ENCODE assay signal across 11 cellular contexts in the genomic region with DNA sequence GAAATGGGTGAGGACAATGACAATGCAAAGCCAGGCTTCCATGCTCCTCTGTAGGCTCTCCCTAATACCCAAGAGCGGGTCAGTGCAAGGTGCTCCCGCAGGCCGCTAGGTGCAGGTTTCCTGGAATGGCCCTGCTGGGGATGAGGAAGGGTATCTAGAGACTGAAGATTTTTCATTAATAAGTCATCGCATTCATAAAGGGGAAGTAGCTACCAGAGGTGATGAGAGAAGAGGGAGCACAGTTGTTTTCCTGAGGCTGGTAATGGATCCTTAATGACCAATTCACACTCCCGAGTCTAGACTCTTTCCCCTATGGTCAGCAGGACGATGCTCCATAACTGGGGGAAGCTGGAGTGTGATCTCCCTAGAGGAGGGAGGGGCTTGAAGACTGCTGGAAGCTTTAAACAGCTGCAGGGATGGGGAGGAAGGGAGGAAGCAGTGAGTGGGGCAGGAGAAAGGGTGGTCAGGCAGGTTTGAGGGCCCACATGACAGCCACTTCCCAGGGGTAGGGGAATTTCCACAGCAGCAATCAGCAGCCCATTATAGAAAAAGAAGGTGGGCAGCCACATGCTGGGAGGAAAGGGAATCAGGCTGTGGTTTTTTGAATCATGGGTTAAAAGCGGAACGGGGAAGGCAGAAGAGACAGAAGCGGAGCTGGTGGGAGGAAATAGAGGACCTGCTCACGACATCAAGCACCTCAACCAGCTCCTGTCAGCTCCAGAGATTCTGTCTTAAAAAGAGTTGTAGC. TPM values are rescaled to one million over a fixed set of nuclear protein-coding genes. Genes with fewer than 3 reads are reported as not detected.
DNase-seq lines count a peak whose midpoint lies in the region; ATAC-seq and TF ChIP-seq lines count a peak whose summit lies in the region.
"Had no signal": no experiment of that assay in that cellular context is flagged by ENCODE, and none has a peak within 500 bp of the region (broad histone marks: within the 10 kb centered on the region; RNA-seq: fewer than 3 reads in every experiment).

No MANE protein-coding gene starts in this region.

- intact Hi-C loops in activated T-helper 1 cell treated with anti-CD3 and anti-CD28 coated beads, Interleukin-12 subunit alpha, Interleukin-12 subunit beta, Interleukin-2, Interleukin-4 antibody, amounts not matched to agents 30 ng/mL and 10 ng/mL and 1 ng/mL, durations not matched to agents 14 hours and 24 hours and 36 hours (cut with micrococcal nuclease) = loop anchor here (1.0 kb wide), 1 partner anchor 10 kb away; the partner anchor contains the start of gene ATP6AP2
- intact Hi-C loops in dorsolateral prefrontal cortex (cut with DNase I) = no loop called here

- H3K4me3 ChIP-seq in dorsolateral prefrontal cortex = no peak overlapping the region
- H3K4me3 ChIP-seq: right atrium auricular region had no signal

- peaks cover 18% of the 10 kb centered on the region for H3K4me1 Mint-ChIP-seq in activated T-helper 1 cell treated with anti-CD3 and anti-CD28 coated beads, Interleukin-12 subunit alpha, Interleukin-12 subunit beta, Interleukin-2, Interleukin-4 antibody, amounts not matched to agents 30 ng/mL and 10 ng/mL and 1 ng/mL, durations not matched to agents 14 hours and 24 hours and 36 hours (ENCODE audit: low read depth)

- peak; percentile 9 for DNase-seq in activated CD4-positive, alpha-beta T cell treated with anti-CD3 and anti-CD28 coated beads for 48 hours
- DNase-seq in activated CD4-positive, alpha-beta T cell treated with anti-CD3 and anti-CD28 coated beads, Interleukin-2, amount 50 U/mL, for 4 hours = no peak
- DNase-seq in activated T-helper 1 cell treated with anti-CD3 and anti-CD28 coated beads, Interleukin-12 subunit alpha, Interleukin-12 subunit beta, Interleukin-2, Interleukin-4 antibody, amounts not matched to agents 30 ng/mL and 10 ng/mL and 1 ng/mL, durations not matched to agents 14 hours and 24 hours and 36 hours (ENCODE audit: low spot score) = no peak
- DNase-seq in stimulated activated CD4-positive, alpha-beta T cell treated with anti-CD3 and anti-CD28 coated beads, Interleukin-4, amount 100 ng/mL, for 24 hours = peak; percentile 21
- DNase-seq in dorsolateral prefrontal cortex (no peak), D341Med (ENCODE audit: low spot score) (no peak), NCI-H82 treated with DMSO at 0.1 percent for 48 hours (lab: John Stamatoyannopoulos, UW; ENCODE audit: unreplicated experiment) (no peak)
- DNase-seq: NCI-H1694 treated with DMSO at 0.1 percent for 48 hours had no signal

- H3K27me3 Mint-ChIP-seq in activated T-helper 1 cell treated with anti-CD3 and anti-CD28 coated beads, Interleukin-12 subunit alpha, Interleukin-12 subunit beta, Interleukin-2, Interleukin-4 antibody, amounts not matched to agents 30 ng/mL and 10 ng/mL and 1 ng/mL, durations not matched to agents 14 hours and 24 hours and 36 hours (ENCODE audit: insufficient read depth) = peaks cover 3% of the 10 kb centered on the region

- no peaks in the 10 kb centered on the region for H3K36me3 Mint-ChIP-seq in activated T-helper 1 cell treated with anti-CD3 and anti-CD28 coated beads, Interleukin-12 subunit alpha, Interleukin-12 subunit beta, Interleukin-2, Interleukin-4 antibody, amounts not matched to agents 30 ng/mL and 10 ng/mL and 1 ng/mL, durations not matched to agents 14 hours and 24 hours and 36 hours (ENCODE audit: low read depth)

- ATAC-seq in HG03432 (IDR thresholded peaks at IDR 0.05; ENCODE audit: unreplicated experiment) = peak; percentile 74

- peak overlapping the region; percentile 59 for H3K4me3 Mint-ChIP-seq in activated T-helper 1 cell treated with anti-CD3 and anti-CD28 coated beads, Interleukin-12 subunit alpha, Interleukin-12 subunit beta, Interleukin-2, Interleukin-4 antibody, amounts not matched to agents 30 ng/mL and 10 ng/mL and 1 ng/mL, durations not matched to agents 14 hours and 24 hours and 36 hours

- H3K27ac Mint-ChIP-seq in activated T-helper 1 cell treated with anti-CD3 and anti-CD28 coated beads, Interleukin-12 subunit alpha, Interleukin-12 subunit beta, Interleukin-2, Interleukin-4 antibody, amounts not matched to agents 30 ng/mL and 10 ng/mL and 1 ng/mL, durations not matched to agents 14 hours and 24 hours and 36 hours = peak overlapping the region; percentile 80

- peaks cover 0 to 81% (median 23%) of the 10 kb centered on the region in 45 donors for H3K27me3 ChIP-seq in dorsolateral prefrontal cortex
- H3K27me3 ChIP-seq: right atrium auricular region had no signal

- H3K9me3 Mint-ChIP-seq in activated T-helper 1 cell treated with anti-CD3 and anti-CD28 coated beads, Interleukin-12 subunit alpha, Interleukin-12 subunit beta, Interleukin-2, Interleukin-4 antibody, amounts not matched to agents 30 ng/mL and 10 ng/mL and 1 ng/mL, durations not matched to agents 14 hours and 24 hours and 36 hours = no peaks in the 10 kb centered on the region

- TF ChIP-seq CTCF in dorsolateral prefrontal cortex (IDR thresholded peaks at IDR 0.05 in 54 of 56, conservative IDR thresholded peaks at IDR 0.05 in 2 of 56; ENCODE audit: low read depth in 1 of 56, partially characterized antibody in 56 of 56) = no peak

- H3K27ac ChIP-seq in dorsolateral prefrontal cortex = peak overlapping the region in 1 of 59 donors; percentile 30
- H3K27ac ChIP-seq: right atrium auricular region had no signal

RNA-seq across cellular contexts. Expression of gene ATP6AP2, which starts 10.2 kb away (rescaled TPM):
- total RNA-seq in activated T-helper 1 cell treated with anti-CD3 and anti-CD28 coated beads, Interleukin-12 subunit alpha, Interleukin-12 subunit beta, Interleukin-2, Interleukin-4 antibody, amounts not matched to agents 30 ng/mL and 10 ng/mL and 1 ng/mL, durations not matched to agents 14 hours and 24 hours and 36 hours = 65.4 and 67.1 TPM in 2 replicates
- total RNA-seq in dorsolateral prefrontal cortex = 100 to 1,000 TPM in 117 of 120 experiments, 10 to 100 TPM in 3; 86.2 to 263 (median 179) TPM

RNA-seq across cellular contexts. Expression of gene MPC1L, which starts 52.7 kb away (rescaled TPM):
- not detected in 2 replicates for total RNA-seq in activated T-helper 1 cell treated with anti-CD3 and anti-CD28 coated beads, Interleukin-12 subunit alpha, Interleukin-12 subunit beta, Interleukin-2, Interleukin-4 antibody, amounts not matched to agents 30 ng/mL and 10 ng/mL and 1 ng/mL, durations not matched to agents 14 hours and 24 hours and 36 hours
- not detected for total RNA-seq in dorsolateral prefrontal cortex
- total RNA-seq: H1, right atrium auricular region had no signal

Comparison
In these comparisons a context has a peak if more than half of its experiments do, and no peak if none do; other contexts are left out.
1. DNase-seq: peak in activated CD4-positive, alpha-beta T cell treated with anti-CD3 and anti-CD28 coated beads for 48 hours (single experiment) and stimulated activated CD4-positive, alpha-beta T cell treated with anti-CD3 and anti-CD28 coated beads, Interleukin-4, amount 100 ng/mL, for 24 hours (single experiment); none in activated CD4-positive, alpha-beta T cell treated with anti-CD3 and anti-CD28 coated beads, Interleukin-2, amount 50 U/mL, for 4 hours (0 of 2), activated T-helper 1 cell treated with anti-CD3 and anti-CD28 coated beads, Interleukin-12 subunit alpha, Interleukin-12 subunit beta, Interleukin-2, Interleukin-4 antibody, amounts not matched to agents 30 ng/mL and 10 ng/mL and 1 ng/mL, durations not matched to agents 14 hours and 24 hours and 36 hours (single experiment), dorsolateral prefrontal cortex (0 of 10), D341Med (single experiment) and NCI-H82 treated with DMSO at 0.1 percent for 48 hours (single experiment).